Comparison of ENCODE assay signal across 1 cellular context in the genomic region with DNA sequence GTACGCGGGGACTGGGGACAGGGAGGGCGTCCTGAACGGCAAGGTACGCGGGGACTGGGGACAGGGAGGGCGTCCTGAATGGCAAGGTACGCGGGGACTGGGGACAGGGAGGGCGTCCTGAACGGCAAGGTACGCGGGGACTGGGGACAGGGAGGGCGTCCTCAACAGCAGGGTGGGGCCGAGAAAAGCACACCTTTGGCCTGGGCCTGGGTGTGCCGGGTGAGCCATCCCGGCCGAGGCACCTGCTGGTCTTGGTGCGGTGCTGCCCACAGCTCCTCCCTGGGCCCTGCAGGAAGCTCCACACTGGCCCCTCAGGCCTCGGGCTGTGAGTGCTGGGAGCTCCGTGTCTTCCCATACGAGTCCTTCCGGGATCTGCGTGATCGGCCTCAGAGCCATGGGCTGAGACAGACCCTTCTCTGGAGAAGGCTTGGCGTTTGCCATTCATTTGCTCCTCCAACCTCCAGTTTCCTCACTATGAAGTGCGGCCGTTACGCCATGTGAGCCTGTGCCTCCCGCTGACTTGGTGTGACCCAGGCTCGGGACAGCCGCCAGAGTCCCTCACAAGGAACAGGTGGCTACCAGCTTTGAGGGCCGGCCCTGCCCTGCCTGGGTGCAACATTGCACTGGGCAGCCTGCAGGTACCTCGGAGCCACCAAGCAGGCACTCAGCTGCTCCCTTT.
TF ChIP-seq lines count a peak whose summit lies in the region.

No MANE protein-coding gene starts in this region.

TF ChIP-seq in GM12878, 131 proteins besides CTCF, POLR2A, EP300 and RAD21:
- TF ChIP-seq NR2C2 (IDR thresholded peaks at IDR 0.05; ENCODE audit: borderline replicate concordance, control insufficient read depth, insufficient read length, low read depth) (no peak), TARDBP (IDR thresholded peaks at IDR 0.05; ENCODE audit: borderline replicate concordance) (no peak), CEBPB (IDR thresholded peaks at IDR 0.05; ENCODE audit: borderline replicate concordance in 1 of 2, low read depth in 2 of 2, low read length in 2 of 2) (no peak), MXI1 (IDR thresholded peaks at IDR 0.05; ENCODE audit: low read depth, low read length) (no peak)
